20 cellular contexts compared by ENCODE assay signal in genomic region chr10:103141950-103142349, GRCh38.
"Had no signal": no experiment of that assay in that cellular context is flagged by ENCODE, and none has a peak within 500 bp of the region (broad histone marks: within the 10 kb centered on the region; RNA-seq: fewer than 3 reads in every experiment).

No MANE protein-coding gene starts in this region.

- H3K4me3 ChIP-seq: lung, pancreas, skin epidermis had no signal

- DNase-seq: activated CD4-positive, alpha-beta T cell treated with anti-CD3 and anti-CD28 coated beads, Interleukin-2, amount 50 U/mL, for 48 hours; activated naive CD4-positive, alpha-beta T cell treated with anti-CD3 and anti-CD28 coated beads for 36 hours; activated naive CD8-positive, alpha-beta T cell treated with anti-CD3 and anti-CD28 coated beads, Interleukin-2, amount 50 U/mL, for 24 hours; activated T-cell treated with anti-CD3 and anti-CD28 coated beads, Interleukin-2, amount 50 U/mL, for 1 hour; aorta; effector memory CD4-positive, alpha-beta T cell; midbrain; pancreas; retina; stimulated activated CD4-positive, alpha-beta T cell treated with anti-CD3 and anti-CD28 coated beads, Interleukin-15, amount 100 ng/mL, for 24 hours; stimulated activated CD4-positive, alpha-beta T cell treated with anti-CD3 and anti-CD28 coated beads, Interleukin-4, amount 100 ng/mL, for 1 hour; stimulated activated naive CD4-positive, alpha-beta T cell; substantia nigra; T-helper 9 cell; trophoblast cell had no signal

- ATAC-seq: activated CD4-positive, CD25-positive, alpha-beta regulatory T cell treated with anti-CD3 and anti-CD28 coated beads, Interleukin-2, amount 50 U/mL, for 24 hours; activated naive CD8-positive, alpha-beta T cell treated with anti-CD3 and anti-CD28 coated beads, Interleukin-2, amount 50 U/mL, for 24 hours; pancreas had no signal

- H3K27ac ChIP-seq: epithelial cell of prostate, pancreas, skin epidermis had no signal

- FAIRE-seq: bronchial epithelial cell, pancreas had no signal

- H3K9me3 ChIP-seq: pancreas had no signal

- H3K27me3 ChIP-seq: pancreas had no signal
